In genomic region chr12:50059440-50060119, GRCh38 we compare ENCODE assay signal across 6 cellular contexts.
DNase-seq lines count a peak whose midpoint lies in the region; ATAC-seq and FAIRE-seq lines count a peak whose summit lies in the region.

No MANE protein-coding gene starts in this region.

- no peak overlapping the region for H3K27ac Mint-ChIP-seq in activated naive CD4-positive, alpha-beta T cell treated with anti-CD3 and anti-CD28 coated beads, Interleukin-2, amount 50 U/mL, for 24 hours

- no peak for FAIRE-seq in RCC 7860 (lab: Jason Lieb, UNC)

- ATAC-seq in GM19351 (IDR thresholded peaks at IDR 0.05; ENCODE audit: unreplicated experiment): no peak

- DNase-seq in RCC 7860 (ENCODE audit: low spot score): peak; percentile 37
- peak; percentile 76 for DNase-seq in stimulated activated CD8-positive, alpha-beta memory T cell treated with anti-CD3 and anti-CD28 coated beads, Interleukin-4, amount 100 ng/mL, for 48 hours
- DNase-seq in NCI-H1436 treated with DMSO at 0.1 percent for 48 hours (lab: John Stamatoyannopoulos, UW): no peak
- DNase-seq in T-helper 9 cell: no peak

- H3K4me3 Mint-ChIP-seq in activated naive CD4-positive, alpha-beta T cell treated with anti-CD3 and anti-CD28 coated beads, Interleukin-2, amount 50 U/mL, for 24 hours: peak overlapping the region; percentile 56

- no peaks in the 10 kb centered on the region for H3K9me3 Mint-ChIP-seq in activated naive CD4-positive, alpha-beta T cell treated with anti-CD3 and anti-CD28 coated beads, Interleukin-2, amount 50 U/mL, for 24 hours

- H3K4me1 Mint-ChIP-seq in activated naive CD4-positive, alpha-beta T cell treated with anti-CD3 and anti-CD28 coated beads, Interleukin-2, amount 50 U/mL, for 24 hours: peaks cover 31% of the 10 kb centered on the region

- no peaks in the 10 kb centered on the region for H3K36me3 Mint-ChIP-seq in activated naive CD4-positive, alpha-beta T cell treated with anti-CD3 and anti-CD28 coated beads, Interleukin-2, amount 50 U/mL, for 24 hours

- H3K27me3 Mint-ChIP-seq in activated naive CD4-positive, alpha-beta T cell treated with anti-CD3 and anti-CD28 coated beads, Interleukin-2, amount 50 U/mL, for 24 hours: peaks cover 17% of the 10 kb centered on the region

Comparison
In these comparisons a context has a peak if more than half of its experiments do, and no peak if none do; other contexts are left out.
1. DNase-seq: peak in RCC 7860 (single experiment) and stimulated activated CD8-positive, alpha-beta memory T cell treated with anti-CD3 and anti-CD28 coated beads, Interleukin-4, amount 100 ng/mL, for 48 hours (single experiment); none in NCI-H1436 treated with DMSO at 0.1 percent for 48 hours (single experiment) and T-helper 9 cell (single experiment).